Comparison of ENCODE assay signal across 21 cellular contexts in the genomic region with DNA sequence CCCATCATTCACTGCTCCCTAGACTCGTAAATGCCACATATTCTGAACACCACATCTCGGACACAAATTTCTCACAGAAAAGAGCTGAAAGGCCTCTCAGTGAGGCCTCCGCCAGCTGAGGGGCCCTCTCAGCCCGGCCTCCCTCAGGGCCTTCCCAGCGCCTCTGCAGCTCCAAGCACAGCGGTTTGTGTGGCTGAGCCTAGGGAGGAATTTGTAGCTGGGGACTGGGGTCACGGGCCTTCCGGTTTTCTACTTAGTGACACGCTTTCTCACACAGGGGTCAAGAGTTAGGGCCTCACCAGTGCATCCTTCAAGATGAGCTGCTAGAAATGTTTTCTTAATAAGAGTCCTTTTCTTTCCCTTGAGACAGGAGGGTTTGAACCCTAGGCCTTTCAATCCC.
A peak's percentile ranks its signal among the peaks of the same experiment; 100 is the strongest.
DNase-seq lines count a peak whose midpoint lies in the region; ATAC-seq and TF ChIP-seq lines count a peak whose summit lies in the region.
"Had no signal": no experiment of that assay in that cellular context is flagged by ENCODE, and none has a peak within 500 bp of the region (broad histone marks: within the 10 kb centered on the region; RNA-seq: fewer than 3 reads in every experiment).

No MANE protein-coding gene starts in this region.

- H3K4me3 Mint-ChIP-seq in nephron = no peak overlapping the region
- no peak overlapping the region for H3K4me3 Mint-ChIP-seq in stimulated activated effector memory CD8-positive, alpha-beta T cell treated with anti-CD3 and anti-CD28 coated beads, Interleukin-12 subunit alpha, Interleukin-12 subunit beta, amount 100 ng/mL, for 72 hours
- H3K4me3 Mint-ChIP-seq: CD4-positive, alpha-beta T cell; HFFc6; IgD-negative memory B cell had no signal

- TF ChIP-seq CTCF in nephron (IDR thresholded peaks at IDR 0.05; ENCODE audit: unreplicated experiment in 3 of 3) = no peak

- H3K36me3 Mint-ChIP-seq in nephron (ENCODE audit: low read depth) = no peaks in the 10 kb centered on the region
- no peaks in the 10 kb centered on the region for H3K36me3 Mint-ChIP-seq in stimulated activated effector memory CD8-positive, alpha-beta T cell treated with anti-CD3 and anti-CD28 coated beads, Interleukin-12 subunit alpha, Interleukin-12 subunit beta, amount 100 ng/mL, for 72 hours
- H3K36me3 Mint-ChIP-seq: IgD-negative memory B cell had no signal

- ATAC-seq in left ventricle myocardium superior = peak; percentile 45
- no peak for ATAC-seq in stimulated activated effector memory CD8-positive, alpha-beta T cell treated with anti-CD3 and anti-CD28 coated beads, Interleukin-12 subunit alpha, Interleukin-12 subunit beta, amount 100 ng/mL, for 72 hours

- peaks cover 35% of the 10 kb centered on the region for H3K4me1 Mint-ChIP-seq in nephron
- no peaks in the 10 kb centered on the region for H3K4me1 Mint-ChIP-seq in stimulated activated effector memory CD8-positive, alpha-beta T cell treated with anti-CD3 and anti-CD28 coated beads, Interleukin-12 subunit alpha, Interleukin-12 subunit beta, amount 100 ng/mL, for 72 hours
- H3K4me1 Mint-ChIP-seq: IgD-negative memory B cell had no signal

- intact Hi-C loops in left ventricle myocardium superior (cut with micrococcal nuclease) (no loop called here), cardiac septum (cut with DNase I) (no loop called here)

- peaks cover 6% of the 10 kb centered on the region for H3K27me3 Mint-ChIP-seq in nephron (ENCODE audit: low read depth)
- H3K27me3 Mint-ChIP-seq: CD4-positive, alpha-beta T cell; IgD-negative memory B cell had no signal

- DNase-seq in left ventricle myocardium superior (peak; percentile 26), cardiac septum (ENCODE audit: low spot score) (no peak), left kidney (ENCODE audit: low read depth, low spot score) (peak; percentile 38), nucleus accumbens (lab: John Stamatoyannopoulos, UW) (no peak), SW480 (ENCODE audit: low spot score) (no peak)
- no peak for DNase-seq in stimulated activated effector memory CD8-positive, alpha-beta T cell treated with anti-CD3 and anti-CD28 coated beads, Interleukin-12 subunit alpha, Interleukin-12 subunit beta, amount 100 ng/mL, for 72 hours (ENCODE audit: low spot score in 2 of 2)
- no peak for DNase-seq in stimulated activated CD4-positive, alpha-beta T cell treated with anti-CD3 and anti-CD28 coated beads, Interleukin-4, amount 100 ng/mL, for 24 hours
- DNase-seq: AML-193; CD4-positive, alpha-beta T cell; DMS53; GF-D8; GOT3; HFFc6; MM.1S; NCI-H1694; NCI-H2029 treated with DMSO at 0.1 percent for 48 hours; NCI-H446 treated with DMSO at 0.1 percent for 48 hours; NCI-H526; SHP77 treated with DMSO at 0.1 percent for 48 hours had no signal

- H3K27ac Mint-ChIP-seq in nephron = peak overlapping the region in 2 of 3 experiments; percentile 12 to 46
- H3K27ac Mint-ChIP-seq in stimulated activated effector memory CD8-positive, alpha-beta T cell treated with anti-CD3 and anti-CD28 coated beads, Interleukin-12 subunit alpha, Interleukin-12 subunit beta, amount 100 ng/mL, for 72 hours = peak overlapping the region; percentile 74
- H3K27ac Mint-ChIP-seq: CD4-positive, alpha-beta T cell; HFFc6; IgD-negative memory B cell had no signal

- H3K9me3 Mint-ChIP-seq in nephron = no peaks in the 10 kb centered on the region
- no peaks in the 10 kb centered on the region for H3K9me3 Mint-ChIP-seq in stimulated activated effector memory CD8-positive, alpha-beta T cell treated with anti-CD3 and anti-CD28 coated beads, Interleukin-12 subunit alpha, Interleukin-12 subunit beta, amount 100 ng/mL, for 72 hours
- H3K9me3 Mint-ChIP-seq: CD4-positive, alpha-beta T cell; HFFc6; IgD-negative memory B cell had no signal

Comparison
In these comparisons a context has a peak if more than half of its experiments do, and no peak if none do; other contexts are left out.
1. DNase-seq: peak in left ventricle myocardium superior (single experiment) and left kidney (single experiment); none in cardiac septum (single experiment), stimulated activated effector memory CD8-positive, alpha-beta T cell treated with anti-CD3 and anti-CD28 coated beads, Interleukin-12 subunit alpha, Interleukin-12 subunit beta, amount 100 ng/mL, for 72 hours (0 of 2), stimulated activated CD4-positive, alpha-beta T cell treated with anti-CD3 and anti-CD28 coated beads, Interleukin-4, amount 100 ng/mL, for 24 hours (single experiment), nucleus accumbens (0 of 56) and SW480 (single experiment).